19 cellular contexts compared by ENCODE assay signal in genomic region chr11:2262301-2263011, GRCh38. TPM values are rescaled to one million over a fixed set of nuclear protein-coding genes. Genes with fewer than 3 reads are reported as not detected.
"Had no signal": no experiment of that assay in that cellular context is flagged by ENCODE, and none has a peak within 500 bp of the region (broad histone marks: within the 10 kb centered on the region; RNA-seq: fewer than 3 reads in every experiment).

No MANE protein-coding gene starts in this region.

- H3K27ac ChIP-seq: adrenal gland, cardiac muscle cell, foreskin keratinocyte, neutrophil, tibial artery, uterus had no signal

- H3K27me3 ChIP-seq: uterus had no signal

- H3K9me3 ChIP-seq: adrenal gland, mucosa of descending colon, neutrophil, tibial artery, uterus had no signal

- H3K4me3 ChIP-seq: adrenal gland, cardiac muscle cell, mucosa of descending colon, tibial artery, uterus had no signal

- DNase-seq: activated effector memory CD4-positive, alpha-beta T cell treated with Interleukin-2 at 50 U/mL for 16 hours; activated T-cell treated with anti-CD3 and anti-CD28 coated beads, Interleukin-2, amount 50 U/mL, for 1 hour; foreskin keratinocyte; immature natural killer cell; mucosa of descending colon; naive thymus-derived CD4-positive, alpha-beta T cell; stimulated activated CD4-positive, alpha-beta T cell treated with anti-CD3 and anti-CD28 coated beads, Interleukin-2, amount 100 ng/mL, for 48 hours; stimulated activated naive B cell treated with anti-CD40 and anti-IgM and Interleukin-4, amounts not matched to agents 10 μg/mL and 1 μg/mL and 100 μg/mL, for 72 hours; T-helper 9 cell had no signal

- ATAC-seq: activated CD4-positive, CD25-positive, alpha-beta regulatory T cell treated with anti-CD3 and anti-CD28 coated beads, Interleukin-2, amount 50 U/mL, for 24 hours; foreskin keratinocyte; mucosa of descending colon; naive thymus-derived CD4-positive, alpha-beta T cell; stimulated activated naive B cell treated with anti-CD40 and anti-IgM and Interleukin-4, amounts not matched to agents 10 μg/mL and 1 μg/mL and 100 μg/mL, for 72 hours had no signal

- H3K27ac Mint-ChIP-seq: activated naive CD4-positive, alpha-beta T cell treated with anti-CD3 and anti-CD28 coated beads, Interleukin-2, amount 50 U/mL, for 24 hours; memory B cell; naive thymus-derived CD4-positive, alpha-beta T cell; stimulated activated naive B cell treated with anti-CD40 and anti-IgM and Interleukin-4, amounts not matched to agents 10 μg/mL and 1 μg/mL and 100 μg/mL, for 72 hours had no signal

- H3K36me3 ChIP-seq: adrenal gland, cardiac muscle cell, neutrophil, tibial artery, uterus had no signal

- H3K4me3 Mint-ChIP-seq: activated naive CD4-positive, alpha-beta T cell treated with anti-CD3 and anti-CD28 coated beads, Interleukin-2, amount 50 U/mL, for 24 hours; immature natural killer cell; memory B cell; naive thymus-derived CD4-positive, alpha-beta T cell; stimulated activated naive B cell treated with anti-CD40 and anti-IgM and Interleukin-4, amounts not matched to agents 10 μg/mL and 1 μg/mL and 100 μg/mL, for 72 hours had no signal

- H3K4me1 ChIP-seq: adrenal gland, foreskin keratinocyte, uterus had no signal

- H3K27me3 Mint-ChIP-seq: activated naive CD4-positive, alpha-beta T cell treated with anti-CD3 and anti-CD28 coated beads, Interleukin-2, amount 50 U/mL, for 24 hours; naive thymus-derived CD4-positive, alpha-beta T cell had no signal

- H3K9me3 Mint-ChIP-seq: activated naive CD4-positive, alpha-beta T cell treated with anti-CD3 and anti-CD28 coated beads, Interleukin-2, amount 50 U/mL, for 24 hours; immature natural killer cell; memory B cell; naive thymus-derived CD4-positive, alpha-beta T cell; stimulated activated naive B cell treated with anti-CD40 and anti-IgM and Interleukin-4, amounts not matched to agents 10 μg/mL and 1 μg/mL and 100 μg/mL, for 72 hours had no signal

- H3K36me3 Mint-ChIP-seq: activated naive CD4-positive, alpha-beta T cell treated with anti-CD3 and anti-CD28 coated beads, Interleukin-2, amount 50 U/mL, for 24 hours; memory B cell; naive thymus-derived CD4-positive, alpha-beta T cell; stimulated activated naive B cell treated with anti-CD40 and anti-IgM and Interleukin-4, amounts not matched to agents 10 μg/mL and 1 μg/mL and 100 μg/mL, for 72 hours had no signal

RNA-seq across cellular contexts. Expression of gene ASCL2, which starts 7.9 kb away (rescaled TPM):
- total RNA-seq: cardiac muscle cell, renal cortical epithelial cell, skeletal muscle tissue had no signal
- polyA plus RNA-seq: cardiac muscle cell; naive thymus-derived CD4-positive, alpha-beta T cell had no signal

RNA-seq across cellular contexts. Expression of gene C11orf21, which starts 39.3 kb away (rescaled TPM):
- total RNA-seq: foreskin keratinocyte had no signal
- polyA plus RNA-seq: foreskin keratinocyte had no signal

RNA-seq across cellular contexts. Expression of gene TSPAN32, which starts 39.4 kb away (rescaled TPM):
- total RNA-seq: foreskin keratinocyte, renal cortical epithelial cell had no signal
- polyA plus RNA-seq: foreskin keratinocyte had no signal
